Comparison of ENCODE assay signal across 8 cellular contexts in the genomic region with DNA sequence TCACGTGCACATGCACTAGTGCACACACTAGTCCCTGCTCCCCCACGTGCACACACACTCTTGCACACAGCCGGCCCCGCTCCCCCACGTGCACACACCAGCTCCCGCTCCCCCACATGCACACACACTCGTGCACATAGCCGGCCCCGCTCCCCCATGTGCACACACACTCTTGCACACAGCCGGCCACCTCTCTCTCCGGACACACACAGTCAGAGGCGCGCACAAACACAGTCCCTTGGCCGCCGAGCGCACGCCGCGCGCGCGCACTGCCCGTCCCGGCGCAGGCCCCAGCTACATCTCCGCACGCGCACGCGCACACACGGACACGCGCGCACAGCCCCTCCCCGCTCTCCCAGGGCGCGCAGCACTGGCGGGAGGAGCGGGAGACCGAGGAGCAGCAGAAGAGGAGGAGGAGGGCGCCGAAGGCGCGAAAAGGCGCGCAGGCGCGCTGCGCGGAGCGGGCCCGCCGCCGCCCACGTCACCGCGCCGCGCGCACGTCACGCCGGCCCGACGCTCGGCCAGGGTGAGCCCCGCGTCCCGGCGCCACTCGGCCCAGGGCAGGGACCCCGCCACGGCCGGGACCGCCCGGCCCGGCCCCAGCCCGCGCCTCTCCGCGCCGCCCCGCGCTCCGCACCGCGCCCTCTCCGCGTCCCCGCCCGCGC. TPM values are rescaled to one million over a fixed set of nuclear protein-coding genes. Genes with fewer than 3 reads are reported as not detected.
DNase-seq lines count a peak whose midpoint lies in the region; ATAC-seq and TF ChIP-seq lines count a peak whose summit lies in the region.

TSS of gene TFDP1 (plus strand) at position 549 of the 665 bp plus-strand sequence. CDS start 1,085 bp downstream, outside the sequence.

- peak within 1 kb of the TSS; percentile 82 for H3K27ac Mint-ChIP-seq in activated naive CD4-positive, alpha-beta T cell treated with anti-CD3 and anti-CD28 coated beads for 36 hours

- H3K79me2 ChIP-seq in HCT116 (ENCODE audit: insufficient read depth, low read length) (peaks cover 42% of the 10 kb centered on the region), MM.1S (ENCODE audit: low read length) (peaks cover 41% of the 10 kb centered on the region)

- no peaks in the 10 kb centered on the region for H3F3A ChIP-seq in MM.1S (ENCODE audit: insufficient read depth, low read length)

- H3K9me2 ChIP-seq in HCT116 (ENCODE audit: insufficient read depth), result no peaks in the 10 kb centered on the region
- no peaks in the 10 kb centered on the region for H3K9me2 ChIP-seq in MM.1S (replicated peaks; ENCODE audit: insufficient read depth, low read length)

- POLR2A ChIA-PET in HCT116 (lab: Charles Lee), result interaction anchor here (0.6 to 0.7 kb wide), 2 partner anchors 20 to 1600 kb away, joined by 4 read pairs; no protein-coding TSS in a partner anchor

- peak within 1 kb of the TSS; percentile 88 for H3K9ac ChIP-seq in HCT116 (ENCODE audit: low read length)
- peak within 1 kb of the TSS; percentile 72 for H3K9ac ChIP-seq in MM.1S (ENCODE audit: low read length)

- H3K4me3 Mint-ChIP-seq in activated naive CD4-positive, alpha-beta T cell treated with anti-CD3 and anti-CD28 coated beads for 36 hours, result peak within 1 kb of the TSS; percentile 93

- WGBS in gastroesophageal sphincter (ENCODE audit: low coverage in 1 of 2), 2 donors, result 39% methylated on average over 5 of the region's 92 CpGs; no CpG with 5 or more reads in 1 of the 2 donors

- H3K4me3 ChIP-seq in GM06990 (replicated peaks; ENCODE audit: low read depth, low read length), result peak within 1 kb of the TSS; percentile 74
- H3K4me3 ChIP-seq in HCT116 (replicated peaks in 1 of 2; ENCODE audit: low read depth in 1 of 2, low read length in 2 of 2), result peak within 1 kb of the TSS; percentile 71 to 79
- H3K4me3 ChIP-seq in MM.1S (ENCODE audit: low read length), result peak within 1 kb of the TSS; percentile 81
- H3K4me3 ChIP-seq in gastroesophageal sphincter, result peak within 1 kb of the TSS; percentile 67 to 73
- H3K4me3 ChIP-seq in neutrophil (ENCODE audit: low read depth in 1 of 2, low read length in 1 of 2), result peak within 1 kb of the TSS; percentile 70 to 76
- H3K4me3 ChIP-seq in thoracic aorta, result peak within 1 kb of the TSS; percentile 77

- TF ChIP-seq RAD21 in HCT116 (IDR thresholded peaks at IDR 0.05; ENCODE audit: low read depth), result no peak

- TF ChIP-seq CTCF in GM06990 (IDR thresholded peaks at IDR 0.05; ENCODE audit: insufficient read depth, low read length, poor library complexity, severe bottlenecking), result no peak
- TF ChIP-seq CTCF in HCT116 (IDR thresholded peaks at IDR 0.05 in 2 of 3, conservative IDR thresholded peaks at IDR 0.05 in 1 of 3; ENCODE audit: borderline replicate concordance in 1 of 3, insufficient read depth in 1 of 3, low read depth in 2 of 3, low read length in 2 of 3), result no peak
- no peak for TF ChIP-seq CTCF in MM.1S (IDR thresholded peaks at IDR 0.05; ENCODE audit: low read length)
- TF ChIP-seq CTCF in gastroesophageal sphincter (IDR thresholded peaks at IDR 0.05), result no peak
- TF ChIP-seq CTCF in neutrophil (IDR thresholded peaks at IDR 0.05), result no peak
- TF ChIP-seq CTCF in thoracic aorta (IDR thresholded peaks at IDR 0.05), result no peak

- H3K27me3 Mint-ChIP-seq in activated naive CD4-positive, alpha-beta T cell treated with anti-CD3 and anti-CD28 coated beads for 36 hours (ENCODE audit: low read depth), result no peaks in the 10 kb centered on the region

- ATAC-seq in HCT116, result peak; percentile 93
- peak; percentile 79 for ATAC-seq in gastroesophageal sphincter
- no peak for ATAC-seq in thoracic aorta (ENCODE audit: insufficient number of reproducible peaks, low FRiP score, low read depth)

- H3K9me3 ChIP-seq in HCT116 (ENCODE audit: control insufficient read depth in 1 of 2, insufficient read depth in 1 of 2, low read depth in 1 of 2, low read length in 2 of 2) (no peaks in the 10 kb centered on the region), MM.1S (replicated peaks; ENCODE audit: insufficient read depth, low read length) (no peaks in the 10 kb centered on the region), gastroesophageal sphincter (no peaks in the 10 kb centered on the region), neutrophil (no peaks in the 10 kb centered on the region), thoracic aorta (no peaks in the 10 kb centered on the region)

- H3K4me1 ChIP-seq in HCT116 (ENCODE audit: control insufficient read depth in 1 of 2, insufficient read depth in 2 of 2, low read length in 2 of 2) (peaks cover 4 to 11% of the 10 kb centered on the region in 2 experiments; a peak in 2 of 4 replicates), MM.1S (ENCODE audit: low read length) (peaks cover 14% of the 10 kb centered on the region), gastroesophageal sphincter (peaks cover 0 to 22% (median 5%) of the 10 kb centered on the region in 3 donors), neutrophil (ENCODE audit: control insufficient read depth in 1 of 2, insufficient read depth in 1 of 2, low read depth in 1 of 2, low read length in 1 of 2) (peaks cover 23 to 25% of the 10 kb centered on the region in 2 experiments), thoracic aorta (ENCODE audit: control insufficient read depth in 1 of 2, low read depth in 2 of 2) (peaks cover 7 to 9% of the 10 kb centered on the region in 2 donors)

- peaks cover 33% of the 10 kb centered on the region for H3K36me3 Mint-ChIP-seq in activated naive CD4-positive, alpha-beta T cell treated with anti-CD3 and anti-CD28 coated beads for 36 hours (ENCODE audit: low read depth)

- H3K36me3 ChIP-seq in GM06990 (ENCODE audit: control insufficient read depth, insufficient read depth, low read length), result peaks cover 14% of the 10 kb centered on the region
- H3K36me3 ChIP-seq in HCT116 (ENCODE audit: control insufficient read depth in 1 of 2, insufficient read depth in 2 of 2, low read length in 2 of 2), result peaks cover 8 to 28% of the 10 kb centered on the region in 2 experiments; a peak in 3 of 4 replicates
- H3K36me3 ChIP-seq in MM.1S (replicated peaks; ENCODE audit: insufficient read depth, low read length), result peaks cover 19% of the 10 kb centered on the region
- H3K36me3 ChIP-seq in gastroesophageal sphincter, result peaks cover 0 to 15% of the 10 kb centered on the region in 2 donors
- H3K36me3 ChIP-seq in neutrophil, result peaks cover 9% of the 10 kb centered on the region
- no peaks in the 10 kb centered on the region for H3K36me3 ChIP-seq in thoracic aorta

- CTCF ChIA-PET in HCT116 (lab: Charles Lee), result no interaction called here
- CTCF ChIA-PET in activated naive CD4-positive, alpha-beta T cell treated with anti-CD3 and anti-CD28 coated beads for 36 hours (lab: Charles Lee), result no interaction called here

- H3K9me3 Mint-ChIP-seq in activated naive CD4-positive, alpha-beta T cell treated with anti-CD3 and anti-CD28 coated beads for 36 hours, result no peaks in the 10 kb centered on the region

- H3K27ac ChIP-seq in HCT116 (ENCODE audit: low read depth, low read length), result peak within 1 kb of the TSS; percentile 87
- no peak within 1 kb of the TSS for H3K27ac ChIP-seq in MM.1S (ENCODE audit: low read length)
- peak within 1 kb of the TSS in 2 of 4 donors; percentile 24 to 27 for H3K27ac ChIP-seq in gastroesophageal sphincter
- H3K27ac ChIP-seq in neutrophil, result peak within 1 kb of the TSS; percentile 66
- no peak within 1 kb of the TSS for H3K27ac ChIP-seq in thoracic aorta

- intact Hi-C loops in HCT116 (cut with micrococcal nuclease), result no loop called here
- intact Hi-C loops in activated naive CD4-positive, alpha-beta T cell treated with anti-CD3 and anti-CD28 coated beads for 36 hours (cut with micrococcal nuclease), result loop anchor here (1.0 kb wide), 2 partner anchors 94 to 376 kb away; partner anchors contain the start of genes DCUN1D2 and PCID2

- peaks cover 14% of the 10 kb centered on the region; the same call in 1 of the 2 replicates for H4K20me1 ChIP-seq in HCT116 (ENCODE audit: insufficient read depth)
- H4K20me1 ChIP-seq in MM.1S (ENCODE audit: insufficient read depth, low read length), result 0 out of 2 replicates have a peak, but pooled peaks cover 5% of the 10 kb centered on the region

- TF ChIP-seq EP300 in gastroesophageal sphincter (IDR thresholded peaks at IDR 0.05), result no peak

- peaks cover 36% of the 10 kb centered on the region for H3K4me1 Mint-ChIP-seq in activated naive CD4-positive, alpha-beta T cell treated with anti-CD3 and anti-CD28 coated beads for 36 hours (ENCODE audit: low read depth)

- H3K27me3 ChIP-seq in GM06990 (replicated peaks; ENCODE audit: control insufficient read depth, insufficient read depth, low read length) (no peaks in the 10 kb centered on the region), HCT116 (ENCODE audit: insufficient read depth, low read length) (no peaks in the 10 kb centered on the region), MM.1S (replicated peaks; ENCODE audit: insufficient read depth, low read length) (no peaks in the 10 kb centered on the region), gastroesophageal sphincter (no peaks in the 10 kb centered on the region), neutrophil (no peaks in the 10 kb centered on the region), thoracic aorta (replicated peaks; ENCODE audit: insufficient read depth) (no peaks in the 10 kb centered on the region)

- RAD21 ChIA-PET in HCT116 (lab: Charles Lee; ENCODE audit: low non-redundant PET in 1 of 2, low total read pairs in 2 of 2, uncharacterized antibody in 2 of 2, unreplicated experiment in 2 of 2), result no interaction called here

- BruUV-seq in HCT116 (replicated peaks; lab: Mats Ljungman, UMichigan), result no TSS peak

- peak within 1 kb of the TSS; percentile 93 for H3K4me2 ChIP-seq in HCT116 (ENCODE audit: low read length)
- peak within 1 kb of the TSS; percentile 71 for H3K4me2 ChIP-seq in MM.1S (ENCODE audit: low read depth, low read length)

- DNase-seq in GM06990 (ENCODE audit: extremely low read depth, insufficient read length), result peak; percentile 96
- peak; percentile 79 for DNase-seq in HCT116 (ENCODE audit: low read depth, low spot score)
- peak; percentile 94 for DNase-seq in MM.1S
- DNase-seq in SIG-M5 treated with dmso at 0.1 percent for 504 hours (lab: John Stamatoyannopoulos, UW; ENCODE audit: unreplicated experiment), result peak; percentile 93
- DNase-seq in activated naive CD4-positive, alpha-beta T cell treated with anti-CD3 and anti-CD28 coated beads for 36 hours, result peak; percentile 84
- no peak for DNase-seq in thoracic aorta (ENCODE audit: low spot score)

- H2AFZ ChIP-seq in HCT116 (ENCODE audit: low read depth, low read length, poor library complexity, severe bottlenecking), result no peak within 1 kb of the TSS
- H2AFZ ChIP-seq in MM.1S (ENCODE audit: low read length), result peak within 1 kb of the TSS; percentile 90

- peak; percentile 72 for TF ChIP-seq POLR2A in HCT116 (IDR thresholded peaks at IDR 0.05; ENCODE audit: borderline replicate concordance, extremely low read depth, insufficient read depth, insufficient read length)
- TF ChIP-seq POLR2A in gastroesophageal sphincter (IDR thresholded peaks at IDR 0.05), result no peak

TF ChIP-seq in HCT116, 20 proteins besides CTCF, POLR2A, EP300 and RAD21 (continues in another document):
- peak; percentile 66 for TF ChIP-seq POLR2AphosphoS5 (IDR thresholded peaks at IDR 0.05; ENCODE audit: low read depth, low read length)

RNA-seq across cellular contexts. Expression of gene TFDP1, which starts in this region (rescaled TPM):
- 169 TPM for total RNA-seq in HCT116 (2021; ENCODE audit: unreplicated experiment)
- polyA plus RNA-seq in HCT116 (2012), result 98.1 and 111 TPM in 2 replicates
- total RNA-seq in activated naive CD4-positive, alpha-beta T cell treated with anti-CD3 and anti-CD28 coated beads for 36 hours, result 100 to 1,000 TPM; 157 to 161 TPM
- total RNA-seq in gastroesophageal sphincter, result 10 to 100 TPM; 21.9 to 49.0 (median 29.2) TPM
- 10 to 100 TPM; 39.3 to 49.3 TPM for total RNA-seq in thoracic aorta

Comparison
In these comparisons a context has a peak if more than half of its experiments do, and no peak if none do; other contexts are left out.
1. H3K27ac ChIP-seq: peak in HCT116 (single experiment) and neutrophil (single experiment); none in MM.1S (single experiment) and thoracic aorta (0 of 2).
2. Peak in every context shown above with its lines, with median percentiles within 50 percentile points of each other: H3K4me3 ChIP-seq.